16 cellular contexts compared by ENCODE assay signal in the genomic region with DNA sequence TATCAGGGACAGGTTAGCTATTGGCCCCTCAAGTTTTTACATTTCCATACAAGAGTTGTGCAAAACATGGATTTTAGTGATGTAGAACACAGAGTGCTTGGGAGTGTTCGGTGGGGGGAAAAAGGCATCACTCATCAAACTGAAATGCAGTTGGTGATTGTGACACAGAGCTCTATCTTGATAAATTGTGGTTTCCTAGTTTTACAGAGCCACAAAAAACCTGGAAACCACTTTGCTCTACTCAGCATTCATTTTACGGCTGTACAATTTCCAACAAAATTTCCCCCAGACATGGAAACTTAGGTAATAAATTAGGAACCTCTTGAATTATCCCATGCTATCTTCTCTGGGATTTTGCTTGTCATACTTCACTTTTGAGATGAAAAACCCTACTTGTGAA.
DNase-seq lines count a peak whose midpoint lies in the region; ATAC-seq and TF ChIP-seq lines count a peak whose summit lies in the region.
"Had no signal": no experiment of that assay in that cellular context is flagged by ENCODE, and none has a peak within 500 bp of the region (broad histone marks: within the 10 kb centered on the region; RNA-seq: fewer than 3 reads in every experiment).

No MANE protein-coding gene starts in this region.

- no peaks in the 10 kb centered on the region for H3K79me2 ChIP-seq in fibroblast of lung (ENCODE audit: control insufficient read depth, insufficient read depth, low read length)
- no peaks in the 10 kb centered on the region for H3K79me2 ChIP-seq in osteoblast (ENCODE audit: insufficient read depth, low read length)

- H3K4me3 ChIP-seq in fibroblast of lung (replicated peaks in 1 of 4; ENCODE audit: control extremely low read depth in 1 of 4, insufficient read depth in 1 of 4, low read depth in 3 of 4, low read length in 4 of 4) (no peak overlapping the region), osteoblast (ENCODE audit: insufficient read depth, low read length) (no peak overlapping the region)
- H3K4me3 ChIP-seq: colonic mucosa, heart left ventricle, neural progenitor cell had no signal

- ATAC-seq in HG03097 (IDR thresholded peaks at IDR 0.05; ENCODE audit: low FRiP score, unreplicated experiment): no peak
- ATAC-seq: T-helper 17 cell had no signal

- TF ChIP-seq CTCF in fibroblast of lung (conservative IDR thresholded peaks at IDR 0.05 in 1 of 2, IDR thresholded peaks at IDR 0.05 in 1 of 2; ENCODE audit: low read depth in 1 of 2, low read length in 2 of 2): no peak
- TF ChIP-seq CTCF in osteoblast (IDR thresholded peaks at IDR 0.05; ENCODE audit: extremely low read depth, low read depth, low read length): no peak

- H4K20me1 ChIP-seq in fibroblast of lung (ENCODE audit: control insufficient read depth, extremely low read depth, insufficient read depth, low read length) (no peaks in the 10 kb centered on the region), osteoblast (ENCODE audit: insufficient read depth, low read length) (no peaks in the 10 kb centered on the region)

- H3K36me3 ChIP-seq in fibroblast of lung (ENCODE audit: control insufficient read depth, insufficient read depth, low read length) (no peaks in the 10 kb centered on the region), osteoblast (ENCODE audit: insufficient read depth, low read length) (no peaks in the 10 kb centered on the region)
- H3K36me3 ChIP-seq: colonic mucosa, heart left ventricle, neural progenitor cell had no signal

- H3K27me3 ChIP-seq in fibroblast of lung (ENCODE audit: control insufficient read depth, insufficient read depth, low read length) (no peaks in the 10 kb centered on the region), osteoblast (ENCODE audit: insufficient read depth, low read length) (no peaks in the 10 kb centered on the region)
- H3K27me3 ChIP-seq: colonic mucosa, heart left ventricle, neural progenitor cell had no signal

- H3K4me1 ChIP-seq in fibroblast of lung (ENCODE audit: control insufficient read depth, extremely low read depth, insufficient read depth, low read length): no peaks in the 10 kb centered on the region
- H3K4me1 ChIP-seq in osteoblast (ENCODE audit: insufficient read depth, low read length): peaks cover 24% of the 10 kb centered on the region
- H3K4me1 ChIP-seq: colonic mucosa, neural progenitor cell had no signal

- H3K27ac ChIP-seq in fibroblast of lung (ENCODE audit: insufficient read depth, low read length): no peak overlapping the region
- H3K27ac ChIP-seq in osteoblast (ENCODE audit: low read depth, low read length): peak overlapping the region; percentile 77
- H3K27ac ChIP-seq: colonic mucosa, heart left ventricle, neural progenitor cell had no signal

- H3K9ac ChIP-seq in fibroblast of lung (ENCODE audit: insufficient read depth, low read length): no peak overlapping the region
- H3K9ac ChIP-seq: neural progenitor cell had no signal

- H3K9me3 ChIP-seq in fibroblast of lung (ENCODE audit: control insufficient read depth, insufficient read depth, low read depth, low read length) (no peaks in the 10 kb centered on the region), osteoblast (ENCODE audit: low read depth, low read length) (no peaks in the 10 kb centered on the region)
- H3K9me3 ChIP-seq: colonic mucosa, heart left ventricle had no signal

- H2AFZ ChIP-seq in fibroblast of lung (ENCODE audit: low read length) (no peak overlapping the region), osteoblast (ENCODE audit: low read length) (no peak overlapping the region)
- H2AFZ ChIP-seq: neural progenitor cell had no signal

- DNase-seq in EH (ENCODE audit: low read depth) (peak; percentile 75), NCI-H226 (peak; percentile 29), fibroblast of lung (ENCODE audit: low read depth in 2 of 2) (peak; percentile 42 to 66), osteoblast (ENCODE audit: insufficient read length, low spot score, missing footprints) (no peak), SKM-1 treated with dmso at 0.1 percent for 144 hours (lab: John Stamatoyannopoulos, UW; ENCODE audit: unreplicated experiment) (no peak), germinal center (ENCODE audit: low spot score) (no peak)
- DNase-seq: activated CD4-positive, CD25-positive, alpha-beta regulatory T cell; amygdala; colonic mucosa; heart left ventricle; NCI-H1105; retina; RPMI8226; T-helper 17 cell had no signal

- H3K4me2 ChIP-seq in fibroblast of lung (ENCODE audit: extremely low read depth, insufficient read depth, low read length): no peak overlapping the region
- peak overlapping the region; percentile 54 for H3K4me2 ChIP-seq in osteoblast (ENCODE audit: insufficient read depth, low read length)
- H3K4me2 ChIP-seq: neural progenitor cell had no signal

Comparison
In these comparisons a context has a peak if more than half of its experiments do, and no peak if none do; other contexts are left out.
1. DNase-seq: peak in EH (single experiment), NCI-H226 (single experiment) and fibroblast of lung (2 of 2); none in osteoblast (single experiment), SKM-1 treated with dmso at 0.1 percent for 144 hours (single experiment) and germinal center (single experiment).